In the genomic region with DNA sequence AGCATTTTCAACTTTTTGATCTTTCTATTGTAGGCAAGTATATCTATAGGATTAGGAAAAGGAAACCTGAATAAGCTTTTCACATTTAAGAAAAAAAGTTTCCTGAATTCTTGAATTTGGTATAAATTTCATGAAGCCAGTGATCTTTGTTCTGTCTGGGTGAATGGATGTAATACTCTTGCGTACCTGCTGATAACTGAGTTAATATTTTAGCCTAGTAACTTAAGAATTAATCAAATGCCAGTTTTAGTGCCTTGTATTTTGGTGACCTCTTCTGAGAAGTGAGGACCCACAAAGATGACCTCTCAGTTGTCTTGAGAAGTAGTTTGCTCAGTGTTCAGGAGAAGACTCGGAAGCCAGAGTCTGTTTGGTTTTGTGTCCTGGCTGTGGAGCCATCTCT, we compare ENCODE assay signal across 34 cellular contexts.
"Had no signal": no experiment of that assay in that cellular context is flagged by ENCODE, and none has a peak within 500 bp of the region (broad histone marks: within the 10 kb centered on the region; RNA-seq: fewer than 3 reads in every experiment).

No MANE protein-coding gene starts in this region.

- DNase-seq: activated B cell treated with CpG ODN at 0.5 μM for 24 hours; activated CD4-positive, alpha-beta memory T cell treated with anti-CD3 and anti-CD28 coated beads for 36 hours; activated CD8-positive, alpha-beta memory T cell treated with anti-CD3 and anti-CD28 coated beads, Interleukin-2, amount 10 ng/mL, durations not matched to agents 7 days and 5 days; activated CD8-positive, alpha-beta memory T cell treated with anti-CD3 and anti-CD28 coated beads, Interleukin-2, amount 50 U/mL, for 4 hours; activated CD8-positive, alpha-beta T cell treated with anti-CD3 and anti-CD28 coated beads, Interleukin-2, amount 10 ng/mL, durations not matched to agents 7 days and 5 days; activated effector memory CD4-positive, alpha-beta T cell treated with anti-CD3 and anti-CD28 coated beads, Interleukin-2, amount 50 U/mL, for 16 hours; activated naive CD4-positive, alpha-beta T cell treated with anti-CD3 and anti-CD28 coated beads for 36 hours; activated naive CD8-positive, alpha-beta T cell treated with anti-CD3 and anti-CD28 coated beads for 36 hours; activated naive CD8-positive, alpha-beta T cell treated with anti-CD3 and anti-CD28 coated beads, Interleukin-2, amount 50 U/mL, for 24 hours; activated T-cell treated with anti-CD3 and anti-CD28 coated beads, Interleukin-2, amount 50 U/mL, for 1 hour; adrenal gland; amygdala; aorta; body of pancreas; caudate nucleus; cortex of kidney; dermis blood vessel endothelial cell; effector CD4-positive, alpha-beta T cell; effector memory CD8-positive, alpha-beta T cell; esophagus squamous epithelium; foreskin melanocyte; T1000; WERI-Rb-1 had no signal

- H3K4me1 ChIP-seq: adrenal gland, body of pancreas, esophagus squamous epithelium, gastroesophageal sphincter had no signal

- H3K4me3 Mint-ChIP-seq: activated B cell treated with CpG ODN at 0.5 μM for 24 hours; activated CD4-positive, alpha-beta memory T cell treated with anti-CD3 and anti-CD28 coated beads for 36 hours; activated CD4-positive, alpha-beta T cell treated with anti-CD3 and anti-CD28 coated beads, Interleukin-2, amount 10 ng/mL, durations not matched to agents 24 days and 14 days; activated CD8-positive, alpha-beta memory T cell treated with anti-CD3 and anti-CD28 coated beads, Interleukin-2, amount 10 ng/mL, durations not matched to agents 7 days and 5 days; activated CD8-positive, alpha-beta T cell treated with anti-CD3 and anti-CD28 coated beads, Interleukin-2, amount 10 ng/mL, durations not matched to agents 7 days and 5 days; activated naive CD4-positive, alpha-beta T cell treated with anti-CD3 and anti-CD28 coated beads for 36 hours; activated naive CD4-positive, alpha-beta T cell treated with anti-CD3 and anti-CD28 coated beads, Interleukin-2, amount 50 U/mL, for 24 hours; activated naive CD8-positive, alpha-beta T cell treated with anti-CD3 and anti-CD28 coated beads for 36 hours; activated naive CD8-positive, alpha-beta T cell treated with anti-CD3 and anti-CD28 coated beads, Interleukin-2, amount 50 U/mL, for 24 hours; effector memory CD8-positive, alpha-beta T cell; T-helper 1 cell treated with Interleukin-12 subunit alpha and Interleukin-12 subunit beta and Interleukin-4 antibody, amounts not matched to agents 30 μg/mL and 1 μg/mL, for 36 hours; T-helper 2 cell treated with Interferon-gamma antibody and Interleukin-4, amounts not matched to agents 5 μg/mL and 100 μg/mL, for 36 hours had no signal

- H3K9me3 Mint-ChIP-seq: activated B cell treated with CpG ODN at 0.5 μM for 24 hours; activated CD4-positive, alpha-beta memory T cell treated with anti-CD3 and anti-CD28 coated beads for 36 hours; activated CD4-positive, alpha-beta T cell treated with anti-CD3 and anti-CD28 coated beads, Interleukin-2, amount 10 ng/mL, durations not matched to agents 24 days and 14 days; activated naive CD4-positive, alpha-beta T cell treated with anti-CD3 and anti-CD28 coated beads for 36 hours; activated naive CD4-positive, alpha-beta T cell treated with anti-CD3 and anti-CD28 coated beads, Interleukin-2, amount 50 U/mL, for 24 hours; activated naive CD8-positive, alpha-beta T cell treated with anti-CD3 and anti-CD28 coated beads for 36 hours; activated naive CD8-positive, alpha-beta T cell treated with anti-CD3 and anti-CD28 coated beads, Interleukin-2, amount 50 U/mL, for 24 hours; activated T-helper 2 cell treated with anti-CD3 and anti-CD28 coated beads, Interferon-gamma antibody, Interleukin-2, Interleukin-4, amounts not matched to agents 10 μg/mL and 5 μg/mL and 100 μg/mL, durations not matched to agents 14 hours and 24 hours and 36 hours; effector memory CD8-positive, alpha-beta T cell; T-helper 1 cell treated with Interleukin-12 subunit alpha and Interleukin-12 subunit beta and Interleukin-4 antibody, amounts not matched to agents 30 μg/mL and 1 μg/mL, for 36 hours; T-helper 2 cell treated with Interferon-gamma antibody and Interleukin-4, amounts not matched to agents 5 μg/mL and 100 μg/mL, for 36 hours had no signal

- H3K27me3 ChIP-seq: adrenal gland, body of pancreas, esophagus squamous epithelium, gastroesophageal sphincter had no signal

- ATAC-seq: activated CD4-positive, CD25-positive, alpha-beta regulatory T cell treated with anti-CD3 and anti-CD28 coated beads, Interleukin-2, amount 50 U/mL, for 24 hours; activated CD8-positive, alpha-beta memory T cell treated with anti-CD3 and anti-CD28 coated beads, Interleukin-2, amount 10 ng/mL, durations not matched to agents 7 days and 5 days; activated CD8-positive, alpha-beta T cell treated with anti-CD3 and anti-CD28 coated beads, Interleukin-2, amount 10 ng/mL, durations not matched to agents 7 days and 5 days; activated naive CD8-positive, alpha-beta T cell treated with anti-CD3 and anti-CD28 coated beads, Interleukin-2, amount 50 U/mL, for 24 hours; body of pancreas; effector memory CD8-positive, alpha-beta T cell; gastroesophageal sphincter had no signal

- H3K9me3 ChIP-seq: adrenal gland, body of pancreas, esophagus squamous epithelium, gastroesophageal sphincter had no signal

- H3K27ac Mint-ChIP-seq: activated CD4-positive, alpha-beta memory T cell treated with anti-CD3 and anti-CD28 coated beads for 36 hours; activated CD8-positive, alpha-beta memory T cell treated with anti-CD3 and anti-CD28 coated beads, Interleukin-2, amount 10 ng/mL, durations not matched to agents 7 days and 5 days; activated CD8-positive, alpha-beta T cell treated with anti-CD3 and anti-CD28 coated beads, Interleukin-2, amount 10 ng/mL, durations not matched to agents 7 days and 5 days; activated naive CD4-positive, alpha-beta T cell treated with anti-CD3 and anti-CD28 coated beads for 36 hours; activated naive CD8-positive, alpha-beta T cell treated with anti-CD3 and anti-CD28 coated beads for 36 hours; activated naive CD8-positive, alpha-beta T cell treated with anti-CD3 and anti-CD28 coated beads, Interleukin-2, amount 50 U/mL, for 24 hours; activated T-helper 2 cell treated with anti-CD3 and anti-CD28 coated beads, Interferon-gamma antibody, Interleukin-2, Interleukin-4, amounts not matched to agents 10 μg/mL and 5 μg/mL and 100 μg/mL, durations not matched to agents 14 hours and 24 hours and 36 hours; effector memory CD8-positive, alpha-beta T cell; T-helper 1 cell treated with Interleukin-12 subunit alpha and Interleukin-12 subunit beta and Interleukin-4 antibody, amounts not matched to agents 30 μg/mL and 1 μg/mL, for 36 hours had no signal

- H3K27me3 Mint-ChIP-seq: activated B cell treated with CpG ODN at 0.5 μM for 24 hours; activated CD4-positive, alpha-beta memory T cell treated with anti-CD3 and anti-CD28 coated beads for 36 hours; activated CD4-positive, alpha-beta T cell treated with anti-CD3 and anti-CD28 coated beads, Interleukin-2, amount 10 ng/mL, durations not matched to agents 24 days and 14 days; activated CD8-positive, alpha-beta memory T cell treated with anti-CD3 and anti-CD28 coated beads, Interleukin-2, amount 10 ng/mL, durations not matched to agents 7 days and 5 days; activated naive CD4-positive, alpha-beta T cell treated with anti-CD3 and anti-CD28 coated beads, Interleukin-2, amount 50 U/mL, for 24 hours; activated naive CD8-positive, alpha-beta T cell treated with anti-CD3 and anti-CD28 coated beads for 36 hours; activated naive CD8-positive, alpha-beta T cell treated with anti-CD3 and anti-CD28 coated beads, Interleukin-2, amount 50 U/mL, for 24 hours; effector memory CD8-positive, alpha-beta T cell had no signal

- H3K4me3 ChIP-seq: adrenal gland, body of pancreas, esophagus squamous epithelium, gastroesophageal sphincter had no signal

- H3K27ac ChIP-seq: adrenal gland, body of pancreas, epithelial cell of prostate, esophagus squamous epithelium, gastroesophageal sphincter, WERI-Rb-1 had no signal

- H3K4me1 Mint-ChIP-seq: activated B cell treated with CpG ODN at 0.5 μM for 24 hours; activated naive CD8-positive, alpha-beta T cell treated with anti-CD3 and anti-CD28 coated beads, Interleukin-2, amount 50 U/mL, for 24 hours had no signal

- FAIRE-seq: colon, endometrium, endothelial cell of umbilical vein had no signal
